1 cellular context compared by ENCODE assay signal in the genomic region with DNA sequence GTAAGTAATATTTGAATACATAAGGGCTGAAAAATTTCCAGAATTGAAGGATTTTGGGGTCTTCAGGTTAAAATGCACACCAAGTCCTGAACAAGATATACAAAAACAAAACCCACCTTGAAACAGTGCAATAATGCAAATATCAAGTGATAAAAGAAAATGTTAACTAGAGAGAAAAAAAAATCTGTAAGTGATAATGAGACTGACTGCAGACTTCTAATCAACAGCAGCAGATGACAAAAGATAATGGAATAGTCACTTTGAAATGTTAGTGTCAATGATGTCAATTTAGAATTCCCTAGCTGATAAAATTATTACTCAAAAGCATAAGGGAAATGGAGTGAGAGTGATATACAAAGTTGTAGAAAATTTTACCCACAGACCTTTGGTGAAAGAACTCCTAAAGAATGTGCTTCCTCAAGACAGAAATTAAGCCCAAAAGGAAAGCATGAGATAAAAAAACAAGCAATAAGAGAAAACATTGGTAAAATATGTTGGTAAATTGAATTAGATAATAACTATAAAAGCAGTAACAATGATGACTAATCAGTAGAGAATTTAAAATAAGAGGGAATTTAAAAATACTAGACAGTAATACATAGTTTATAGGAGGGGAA.
TF ChIP-seq lines count a peak whose summit lies in the region.

No MANE protein-coding gene starts in this region.

TF ChIP-seq in HEK293, 187 proteins besides CTCF, POLR2A, EP300 and RAD21 (continued from another document):
- TF ChIP-seq, protein P1, sequence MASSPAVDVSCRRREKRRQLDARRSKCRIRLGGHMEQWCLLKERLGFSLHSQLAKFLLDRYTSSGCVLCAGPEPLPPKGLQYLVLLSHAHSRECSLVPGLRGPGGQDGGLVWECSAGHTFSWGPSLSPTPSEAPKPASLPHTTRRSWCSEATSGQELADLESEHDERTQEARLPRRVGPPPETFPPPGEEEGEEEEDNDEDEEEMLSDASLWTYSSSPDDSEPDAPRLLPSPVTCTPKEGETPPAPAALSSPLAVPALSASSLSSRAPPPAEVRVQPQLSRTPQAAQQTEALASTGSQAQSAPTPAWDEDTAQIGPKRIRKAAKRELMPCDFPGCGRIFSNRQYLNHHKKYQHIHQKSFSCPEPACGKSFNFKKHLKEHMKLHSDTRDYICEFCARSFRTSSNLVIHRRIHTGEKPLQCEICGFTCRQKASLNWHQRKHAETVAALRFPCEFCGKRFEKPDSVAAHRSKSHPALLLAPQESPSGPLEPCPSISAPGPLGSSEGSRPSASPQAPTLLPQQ (tag by site-specific recombination; IDR thresholded peaks at IDR 0.05) = no peak
- no peak for TF ChIP-seq SP3 (tag by site-specific recombination; IDR thresholded peaks at IDR 0.05)
- TF ChIP-seq, protein P2, sequence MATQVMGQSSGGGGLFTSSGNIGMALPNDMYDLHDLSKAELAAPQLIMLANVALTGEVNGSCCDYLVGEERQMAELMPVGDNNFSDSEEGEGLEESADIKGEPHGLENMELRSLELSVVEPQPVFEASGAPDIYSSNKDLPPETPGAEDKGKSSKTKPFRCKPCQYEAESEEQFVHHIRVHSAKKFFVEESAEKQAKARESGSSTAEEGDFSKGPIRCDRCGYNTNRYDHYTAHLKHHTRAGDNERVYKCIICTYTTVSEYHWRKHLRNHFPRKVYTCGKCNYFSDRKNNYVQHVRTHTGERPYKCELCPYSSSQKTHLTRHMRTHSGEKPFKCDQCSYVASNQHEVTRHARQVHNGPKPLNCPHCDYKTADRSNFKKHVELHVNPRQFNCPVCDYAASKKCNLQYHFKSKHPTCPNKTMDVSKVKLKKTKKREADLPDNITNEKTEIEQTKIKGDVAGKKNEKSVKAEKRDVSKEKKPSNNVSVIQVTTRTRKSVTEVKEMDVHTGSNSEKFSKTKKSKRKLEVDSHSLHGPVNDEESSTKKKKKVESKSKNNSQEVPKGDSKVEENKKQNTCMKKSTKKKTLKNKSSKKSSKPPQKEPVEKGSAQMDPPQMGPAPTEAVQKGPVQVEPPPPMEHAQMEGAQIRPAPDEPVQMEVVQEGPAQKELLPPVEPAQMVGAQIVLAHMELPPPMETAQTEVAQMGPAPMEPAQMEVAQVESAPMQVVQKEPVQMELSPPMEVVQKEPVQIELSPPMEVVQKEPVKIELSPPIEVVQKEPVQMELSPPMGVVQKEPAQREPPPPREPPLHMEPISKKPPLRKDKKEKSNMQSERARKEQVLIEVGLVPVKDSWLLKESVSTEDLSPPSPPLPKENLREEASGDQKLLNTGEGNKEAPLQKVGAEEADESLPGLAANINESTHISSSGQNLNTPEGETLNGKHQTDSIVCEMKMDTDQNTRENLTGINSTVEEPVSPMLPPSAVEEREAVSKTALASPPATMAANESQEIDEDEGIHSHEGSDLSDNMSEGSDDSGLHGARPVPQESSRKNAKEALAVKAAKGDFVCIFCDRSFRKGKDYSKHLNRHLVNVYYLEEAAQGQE (tag by site-specific recombination; IDR thresholded peaks at IDR 0.05) = no peak
- TF ChIP-seq ZNF214 (tag by site-specific recombination; IDR thresholded peaks at IDR 0.05; ENCODE audit: borderline replicate concordance) = no peak
- TF ChIP-seq MYNN (tag by site-specific recombination; IDR thresholded peaks at IDR 0.05; ENCODE audit: borderline replicate concordance) = no peak
- TF ChIP-seq, protein P3, sequence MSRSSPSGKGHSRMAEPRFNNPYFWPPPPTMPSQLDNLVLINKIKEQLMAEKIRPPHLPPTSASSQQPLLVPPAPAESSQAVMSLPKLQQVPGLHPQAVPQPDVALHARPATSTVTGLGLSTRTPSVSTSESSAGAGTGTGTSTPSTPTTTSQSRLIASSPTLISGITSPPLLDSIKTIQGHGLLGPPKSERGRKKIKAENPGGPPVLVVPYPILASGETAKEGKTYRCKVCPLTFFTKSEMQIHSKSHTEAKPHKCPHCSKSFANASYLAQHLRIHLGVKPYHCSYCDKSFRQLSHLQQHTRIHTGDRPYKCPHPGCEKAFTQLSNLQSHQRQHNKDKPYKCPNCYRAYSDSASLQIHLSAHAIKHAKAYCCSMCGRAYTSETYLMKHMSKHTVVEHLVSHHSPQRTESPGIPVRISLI (tag by site-specific recombination; IDR thresholded peaks at IDR 0.05) = peak; percentile 73; the same call in 1 of the 2 replicates
- TF ChIP-seq ZNF174 (tag by site-specific recombination; IDR thresholded peaks at IDR 0.05) = no peak
- peak; percentile 71 for TF ChIP-seq SETDB1 (IDR thresholded peaks at IDR 0.05; ENCODE audit: insufficient read length, low read length)
- peak; percentile 19 for TF ChIP-seq ZNF510 (tag by site-specific recombination; IDR thresholded peaks at IDR 0.05; ENCODE audit: insufficient replicate concordance)
- TF ChIP-seq, protein P4, sequence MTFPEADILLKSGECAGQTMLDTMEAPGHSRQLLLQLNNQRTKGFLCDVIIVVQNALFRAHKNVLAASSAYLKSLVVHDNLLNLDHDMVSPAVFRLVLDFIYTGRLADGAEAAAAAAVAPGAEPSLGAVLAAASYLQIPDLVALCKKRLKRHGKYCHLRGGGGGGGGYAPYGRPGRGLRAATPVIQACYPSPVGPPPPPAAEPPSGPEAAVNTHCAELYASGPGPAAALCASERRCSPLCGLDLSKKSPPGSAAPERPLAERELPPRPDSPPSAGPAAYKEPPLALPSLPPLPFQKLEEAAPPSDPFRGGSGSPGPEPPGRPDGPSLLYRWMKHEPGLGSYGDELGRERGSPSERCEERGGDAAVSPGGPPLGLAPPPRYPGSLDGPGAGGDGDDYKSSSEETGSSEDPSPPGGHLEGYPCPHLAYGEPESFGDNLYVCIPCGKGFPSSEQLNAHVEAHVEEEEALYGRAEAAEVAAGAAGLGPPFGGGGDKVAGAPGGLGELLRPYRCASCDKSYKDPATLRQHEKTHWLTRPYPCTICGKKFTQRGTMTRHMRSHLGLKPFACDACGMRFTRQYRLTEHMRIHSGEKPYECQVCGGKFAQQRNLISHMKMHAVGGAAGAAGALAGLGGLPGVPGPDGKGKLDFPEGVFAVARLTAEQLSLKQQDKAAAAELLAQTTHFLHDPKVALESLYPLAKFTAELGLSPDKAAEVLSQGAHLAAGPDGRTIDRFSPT (tag by site-specific recombination; IDR thresholded peaks at IDR 0.05) = no peak
